Comparison of ENCODE assay signal across 22 cellular contexts in genomic region chr6:6596529-6596928, GRCh38. TPM values are rescaled to one million over a fixed set of nuclear protein-coding genes. Genes with fewer than 3 reads are reported as not detected.
DNase-seq lines count a peak whose midpoint lies in the region; ATAC-seq and TF ChIP-seq lines count a peak whose summit lies in the region.
"Had no signal": no experiment of that assay in that cellular context is flagged by ENCODE, and none has a peak within 500 bp of the region (broad histone marks: within the 10 kb centered on the region; RNA-seq: fewer than 3 reads in every experiment).

No MANE protein-coding gene starts in this region.

- H3K27me3 ChIP-seq in endodermal cell (ENCODE audit: control insufficient read depth, insufficient read depth, low read length, poor library complexity, severe bottlenecking), result no peaks in the 10 kb centered on the region

- no peaks in the 10 kb centered on the region for H3K27me3 Mint-ChIP-seq in activated naive CD4-positive, alpha-beta T cell treated with anti-CD3 and anti-CD28 coated beads, Interleukin-2, amount 50 U/mL, for 24 hours
- peaks cover 10% of the 10 kb centered on the region for H3K27me3 Mint-ChIP-seq in endodermal cell (ENCODE audit: insufficient read depth)
- no peaks in the 10 kb centered on the region for H3K27me3 Mint-ChIP-seq in stimulated activated naive B cell treated with anti-CD40 and anti-IgM and Interleukin-4, amounts not matched to agents 10 μg/mL and 1 μg/mL and 100 μg/mL, for 72 hours

- no peak overlapping the region for H3K9ac ChIP-seq in endodermal cell (ENCODE audit: extremely low read depth, low read length, poor library complexity, severe bottlenecking)

- peak overlapping the region; percentile 10 for H3K27ac Mint-ChIP-seq in activated naive CD4-positive, alpha-beta T cell treated with anti-CD3 and anti-CD28 coated beads, Interleukin-2, amount 50 U/mL, for 24 hours
- H3K27ac Mint-ChIP-seq in endodermal cell, result no peak overlapping the region
- H3K27ac Mint-ChIP-seq in stimulated activated naive B cell treated with anti-CD40 and anti-IgM and Interleukin-4, amounts not matched to agents 10 μg/mL and 1 μg/mL and 100 μg/mL, for 72 hours, result peak overlapping the region; percentile 74
- H3K27ac Mint-ChIP-seq: activated CD8-positive, alpha-beta memory T cell treated with anti-CD3 and anti-CD28 coated beads, Interleukin-2, amount 10 ng/mL, durations not matched to agents 7 days and 5 days; type B pancreatic cell had no signal

- no peak for TF ChIP-seq CTCF in GM10266 (IDR thresholded peaks at IDR 0.05; ENCODE audit: control insufficient read depth, insufficient read depth, low read depth, missing control alignments)
- no peak for TF ChIP-seq CTCF in endodermal cell (conservative IDR thresholded peaks at IDR 0.05)

- no peak overlapping the region for H3K4me3 Mint-ChIP-seq in activated naive CD4-positive, alpha-beta T cell treated with anti-CD3 and anti-CD28 coated beads, Interleukin-2, amount 50 U/mL, for 24 hours
- H3K4me3 Mint-ChIP-seq in endodermal cell, result no peak overlapping the region
- peak overlapping the region; percentile 13 to 53 for H3K4me3 Mint-ChIP-seq in stimulated activated naive B cell treated with anti-CD40 and anti-IgM and Interleukin-4, amounts not matched to agents 10 μg/mL and 1 μg/mL and 100 μg/mL, for 72 hours
- H3K4me3 Mint-ChIP-seq: activated CD8-positive, alpha-beta memory T cell treated with anti-CD3 and anti-CD28 coated beads, Interleukin-2, amount 10 ng/mL, durations not matched to agents 7 days and 5 days; type B pancreatic cell had no signal

- ATAC-seq in stimulated activated naive B cell treated with anti-CD40 and anti-IgM and Interleukin-4, amounts not matched to agents 10 μg/mL and 1 μg/mL and 100 μg/mL, for 72 hours (replicated peaks), result peak; percentile 16 to 30
- ATAC-seq in HG02973 (IDR thresholded peaks at IDR 0.05; ENCODE audit: unreplicated experiment) (no peak), GM21390 (IDR thresholded peaks at IDR 0.05; ENCODE audit: unreplicated experiment) (no peak)
- ATAC-seq: activated CD8-positive, alpha-beta memory T cell treated with anti-CD3 and anti-CD28 coated beads, Interleukin-2, amount 10 ng/mL, durations not matched to agents 7 days and 5 days had no signal

- no peak for DNase-seq in activated naive CD4-positive, alpha-beta T cell treated with anti-CD3 and anti-CD28 coated beads, Interleukin-2, amount 50 U/mL, for 16 hours
- peak; percentile 3 for DNase-seq in GM10266 (ENCODE audit: extremely low spot score)
- peak; percentile 13 for DNase-seq in endodermal cell
- DNase-seq in stimulated activated naive B cell treated with anti-CD40 and anti-IgM and Interleukin-4, amounts not matched to agents 10 μg/mL and 1 μg/mL and 100 μg/mL, for 72 hours, result no peak
- DNase-seq in Ammon's horn (ENCODE audit: low spot score), result no peak
- DNase-seq: activated CD4-positive, CD25-positive, alpha-beta regulatory T cell; activated CD8-positive, alpha-beta memory T cell treated with anti-CD3 and anti-CD28 coated beads, Interleukin-2, amount 10 ng/mL, durations not matched to agents 7 days and 5 days; Caco-2; hippocampal formation; kidney; MV-4-11; NCI-H2029 treated with DMSO at 0.1 percent for 48 hours; retina; stimulated activated naive CD4-positive, alpha-beta T cell treated with Interleukin-2 at 50 U/mL for 16 hours had no signal

- no peaks in the 10 kb centered on the region for H3K4me1 ChIP-seq in endodermal cell (ENCODE audit: control insufficient read depth, insufficient read depth, low read length)
- H3K4me1 ChIP-seq: Caco-2, HAP-1 had no signal

- H3K36me3 ChIP-seq in endodermal cell (ENCODE audit: control insufficient read depth, insufficient read depth, low read length), result no peaks in the 10 kb centered on the region
- H3K36me3 ChIP-seq: HAP-1 had no signal

- H3K9me3 Mint-ChIP-seq in activated naive CD4-positive, alpha-beta T cell treated with anti-CD3 and anti-CD28 coated beads, Interleukin-2, amount 50 U/mL, for 24 hours, result no peaks in the 10 kb centered on the region
- H3K9me3 Mint-ChIP-seq in endodermal cell, result no peaks in the 10 kb centered on the region
- no peaks in the 10 kb centered on the region for H3K9me3 Mint-ChIP-seq in stimulated activated naive B cell treated with anti-CD40 and anti-IgM and Interleukin-4, amounts not matched to agents 10 μg/mL and 1 μg/mL and 100 μg/mL, for 72 hours
- H3K9me3 Mint-ChIP-seq: type B pancreatic cell had no signal

- peaks cover 59% of the 10 kb centered on the region for H3K4me1 Mint-ChIP-seq in activated naive CD4-positive, alpha-beta T cell treated with anti-CD3 and anti-CD28 coated beads, Interleukin-2, amount 50 U/mL, for 24 hours
- peaks cover 26% of the 10 kb centered on the region for H3K4me1 Mint-ChIP-seq in endodermal cell
- H3K4me1 Mint-ChIP-seq in stimulated activated naive B cell treated with anti-CD40 and anti-IgM and Interleukin-4, amounts not matched to agents 10 μg/mL and 1 μg/mL and 100 μg/mL, for 72 hours, result peaks cover 62 to 93% of the 10 kb centered on the region in 2 donors

- H3K9me3 ChIP-seq in endodermal cell (ENCODE audit: control insufficient read depth, low read length), result no peaks in the 10 kb centered on the region
- H3K9me3 ChIP-seq: Caco-2, HAP-1 had no signal

- no peak overlapping the region for H3K4me3 ChIP-seq in endodermal cell (ENCODE audit: low read length)
- H3K4me3 ChIP-seq: HAP-1 had no signal

- no peak overlapping the region for H3K27ac ChIP-seq in endodermal cell (ENCODE audit: low read depth, low read length)
- H3K27ac ChIP-seq: RWPE1 had no signal

- WGBS in endodermal cell (ENCODE audit: insufficient coverage in 1 of 2, insufficient read length in 1 of 2), 2 experiments, result 90 to 93% methylated on average over 4 to 7 of the region's 7 CpGs

- peaks cover 1% of the 10 kb centered on the region for H3K36me3 Mint-ChIP-seq in activated naive CD4-positive, alpha-beta T cell treated with anti-CD3 and anti-CD28 coated beads, Interleukin-2, amount 50 U/mL, for 24 hours
- no peaks in the 10 kb centered on the region for H3K36me3 Mint-ChIP-seq in endodermal cell (ENCODE audit: low read depth)
- H3K36me3 Mint-ChIP-seq in stimulated activated naive B cell treated with anti-CD40 and anti-IgM and Interleukin-4, amounts not matched to agents 10 μg/mL and 1 μg/mL and 100 μg/mL, for 72 hours, result peaks cover 21 to 42% of the 10 kb centered on the region in 2 donors
- H3K36me3 Mint-ChIP-seq: type B pancreatic cell had no signal

RNA-seq across cellular contexts. Expression of gene LY86, which starts 8.0 kb away (rescaled TPM):
- total RNA-seq in endodermal cell, result not detected
- polyA plus RNA-seq in endodermal cell (2013, experiment 1 of 2), result not detected
- polyA plus RNA-seq in endodermal cell (2013, experiment 2 of 2), result not detected
- total RNA-seq: astrocyte, Caco-2, fibroblast of villous mesenchyme had no signal

Comparison
In these comparisons a context has a peak if more than half of its experiments do, and no peak if none do; other contexts are left out.
1. H3K4me3 Mint-ChIP-seq: peak in stimulated activated naive B cell treated with anti-CD40 and anti-IgM and Interleukin-4, amounts not matched to agents 10 μg/mL and 1 μg/mL and 100 μg/mL, for 72 hours (2 of 2); none in activated naive CD4-positive, alpha-beta T cell treated with anti-CD3 and anti-CD28 coated beads, Interleukin-2, amount 50 U/mL, for 24 hours (single experiment) and endodermal cell (single experiment).
2. DNase-seq: peak in GM10266 (single experiment) and endodermal cell (single experiment); none in activated naive CD4-positive, alpha-beta T cell treated with anti-CD3 and anti-CD28 coated beads, Interleukin-2, amount 50 U/mL, for 16 hours (single experiment), stimulated activated naive B cell treated with anti-CD40 and anti-IgM and Interleukin-4, amounts not matched to agents 10 μg/mL and 1 μg/mL and 100 μg/mL, for 72 hours (single experiment) and Ammon's horn (single experiment).
3. ATAC-seq: peak in stimulated activated naive B cell treated with anti-CD40 and anti-IgM and Interleukin-4, amounts not matched to agents 10 μg/mL and 1 μg/mL and 100 μg/mL, for 72 hours (2 of 2); none in HG02973 (single experiment) and GM21390 (single experiment).